Comparison of ENCODE assay signal across 8 cellular contexts in the genomic region with DNA sequence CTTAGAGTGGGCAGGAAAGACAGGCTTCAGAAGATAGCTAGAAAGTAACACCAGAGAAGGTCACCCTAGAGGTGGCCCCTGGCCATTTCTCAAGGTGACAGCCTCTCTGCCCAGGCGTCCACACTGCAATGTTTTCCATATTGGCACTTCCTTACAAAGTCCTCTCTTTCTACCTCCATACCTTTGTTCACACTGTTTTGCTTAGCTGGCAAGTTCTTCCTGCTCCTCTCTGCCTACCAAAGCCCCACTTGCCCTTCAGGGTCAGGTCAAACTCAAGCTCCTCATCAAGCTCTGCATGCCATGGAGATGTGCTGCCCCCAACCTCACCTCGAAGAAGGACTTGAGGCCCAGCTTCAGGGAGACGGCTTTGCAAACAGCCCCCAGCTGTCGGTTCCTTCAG.
"Had no signal": no experiment of that assay in that cellular context is flagged by ENCODE, and none has a peak within 500 bp of the region (broad histone marks: within the 10 kb centered on the region; RNA-seq: fewer than 3 reads in every experiment).

No MANE protein-coding gene starts in this region.

- H2AFZ ChIP-seq: GM23338 had no signal

- H3K9me3 Mint-ChIP-seq: GM23338, H9 had no signal

- H3K4me3 ChIP-seq: GM23338 had no signal

- H3K9ac ChIP-seq: KMS-11 had no signal

- DNase-seq: H9, HCEC 1CT, KBM-7 had no signal

- FAIRE-seq: H1, H54, HTR-8/SVneo had no signal

- H3K27ac ChIP-seq: KMS-11 had no signal

- ATAC-seq: GM23338 had no signal

- H3K27ac Mint-ChIP-seq: GM23338, H9 had no signal

- H3K4me3 Mint-ChIP-seq: GM23338, H9 had no signal

- H3K4me2 ChIP-seq: GM23338, KMS-11 had no signal
